13 cellular contexts compared by ENCODE assay signal in genomic region chr12:90618606-90619005, GRCh38.
DNase-seq lines count a peak whose midpoint lies in the region; FAIRE-seq and TF ChIP-seq lines count a peak whose summit lies in the region.
"Had no signal": no experiment of that assay in that cellular context is flagged by ENCODE, and none has a peak within 500 bp of the region (broad histone marks: within the 10 kb centered on the region; RNA-seq: fewer than 3 reads in every experiment).

No MANE protein-coding gene starts in this region.

- no peaks in the 10 kb centered on the region; the same call in 1 of the 2 replicates for H3K9me2 ChIP-seq in GM23248 (ENCODE audit: insufficient read depth)

- H3K9me3 ChIP-seq in GM23248 (ENCODE audit: low read depth): no peaks in the 10 kb centered on the region
- H3K9me3 ChIP-seq in smooth muscle cell (replicated peaks; ENCODE audit: low read depth): no peaks in the 10 kb centered on the region
- H3K9me3 ChIP-seq in transverse colon: no peaks in the 10 kb centered on the region
- H3K9me3 ChIP-seq: HAP-1 had no signal

- in situ Hi-C loops in GM23248 (cut with MboI) (no loop called here), G401 (cut with HindIII; ENCODE audit: low sequenced_read_pairs) (no loop called here), transverse colon (cut with MboI; ENCODE audit: low pct_ligation_motif_present in 1 of 4, low pct_unique_long_range_greater_than_20kb in 1 of 4, low sequenced_read_pairs in 3 of 4) (no loop called here)

- H3F3A ChIP-seq in GM23248 (ENCODE audit: insufficient read depth): no peaks in the 10 kb centered on the region
- no peaks in the 10 kb centered on the region for H3F3A ChIP-seq in smooth muscle cell (ENCODE audit: low read depth)

- H3K4me2 ChIP-seq in GM23248 (ENCODE audit: unreplicated experiment): no peak overlapping the region
- peak overlapping the region; percentile 58 for H3K4me2 ChIP-seq in smooth muscle cell

- H4K20me1 ChIP-seq in GM23248 (ENCODE audit: insufficient read depth) (no peaks in the 10 kb centered on the region), smooth muscle cell (ENCODE audit: low read depth) (no peaks in the 10 kb centered on the region)

- peak; percentile 57 for DNase-seq in GM23248
- peak; percentile 7 for DNase-seq in choroid plexus epithelial cell (ENCODE audit: low read depth)
- peak; percentile 48 for DNase-seq in fibroblast of villous mesenchyme (ENCODE audit: low read depth)
- no peak for DNase-seq in smooth muscle cell (lab: John Stamatoyannopoulos, UW; ENCODE audit: unreplicated experiment)
- DNase-seq in RCC 7860 (ENCODE audit: low spot score): no peak
- DNase-seq in G401 (ENCODE audit: low spot score): no peak
- DNase-seq in transverse colon: no peak
- DNase-seq: DMS153, EL, NCI-H446, Right ventricle myocardium superior had no signal

- no peak for TF ChIP-seq POLR2A in transverse colon (IDR thresholded peaks at IDR 0.05)

- no peak for FAIRE-seq in RCC 7860 (lab: Jason Lieb, UNC)

- no peak overlapping the region for H3K9ac ChIP-seq in GM23248
- peak overlapping the region; percentile 24 for H3K9ac ChIP-seq in smooth muscle cell (ENCODE audit: low read depth)

- no peak for TF ChIP-seq CTCF in choroid plexus epithelial cell (conservative IDR thresholded peaks at IDR 0.05; ENCODE audit: low read depth, low read length)
- TF ChIP-seq CTCF in fibroblast of villous mesenchyme (IDR thresholded peaks at IDR 0.05; ENCODE audit: insufficient read depth, low read depth, low read length): no peak
- no peak for TF ChIP-seq CTCF in smooth muscle cell (IDR thresholded peaks at IDR 0.05; ENCODE audit: borderline replicate concordance, insufficient read depth, poor library complexity, severe bottlenecking)
- no peak for TF ChIP-seq CTCF in transverse colon (IDR thresholded peaks at IDR 0.05)

- intact Hi-C loops in transverse colon (cut with DNase I; ENCODE audit: low total_unique reads): no loop called here

- H3K27ac ChIP-seq in GM23248 (no peak overlapping the region), smooth muscle cell (ENCODE audit: low read depth) (peak overlapping the region; percentile 69), transverse colon (no peak overlapping the region)
- H3K27ac ChIP-seq: C4-2B had no signal

- TF ChIP-seq EP300 in transverse colon (IDR thresholded peaks at IDR 0.05; ENCODE audit: low read depth): no peak

- H2AFZ ChIP-seq in GM23248 (no peak overlapping the region), smooth muscle cell (ENCODE audit: low read depth) (no peak overlapping the region)

- H3K4me3 ChIP-seq in GM23248 (no peak overlapping the region), choroid plexus epithelial cell (ENCODE audit: low read depth, low read length) (no peak overlapping the region), fibroblast of villous mesenchyme (ENCODE audit: low read depth, low read length) (no peak overlapping the region), smooth muscle cell (no peak overlapping the region), transverse colon (no peak overlapping the region)
- H3K4me3 ChIP-seq: HAP-1 had no signal

- H3K27me3 ChIP-seq in GM23248 (replicated peaks; ENCODE audit: insufficient read depth): no peaks in the 10 kb centered on the region
- H3K27me3 ChIP-seq in smooth muscle cell (ENCODE audit: low read depth): no peaks in the 10 kb centered on the region
- H3K27me3 ChIP-seq in transverse colon: no peaks in the 10 kb centered on the region

- peaks cover 9% of the 10 kb centered on the region for H3K4me1 ChIP-seq in GM23248 (ENCODE audit: insufficient read depth)
- H3K4me1 ChIP-seq in smooth muscle cell (ENCODE audit: low read depth): peaks cover 8% of the 10 kb centered on the region
- no peaks in the 10 kb centered on the region for H3K4me1 ChIP-seq in transverse colon
- H3K4me1 ChIP-seq: HAP-1 had no signal

- no peaks in the 10 kb centered on the region for H3K79me2 ChIP-seq in GM23248 (ENCODE audit: insufficient read depth)
- no peaks in the 10 kb centered on the region for H3K79me2 ChIP-seq in smooth muscle cell (ENCODE audit: low read depth)

- no peaks in the 10 kb centered on the region for H3K36me3 ChIP-seq in GM23248 (ENCODE audit: low read depth)
- H3K36me3 ChIP-seq in smooth muscle cell (ENCODE audit: low read depth): no peaks in the 10 kb centered on the region
- H3K36me3 ChIP-seq in transverse colon: no peaks in the 10 kb centered on the region
- H3K36me3 ChIP-seq: HAP-1 had no signal

Comparison
In these comparisons a context has a peak if more than half of its experiments do, and no peak if none do; other contexts are left out.
1. DNase-seq: peak in GM23248 (single experiment), choroid plexus epithelial cell (single experiment) and fibroblast of villous mesenchyme (single experiment); none in smooth muscle cell (single experiment), RCC 7860 (single experiment), G401 (single experiment) and transverse colon (single experiment).